In the genomic region with DNA sequence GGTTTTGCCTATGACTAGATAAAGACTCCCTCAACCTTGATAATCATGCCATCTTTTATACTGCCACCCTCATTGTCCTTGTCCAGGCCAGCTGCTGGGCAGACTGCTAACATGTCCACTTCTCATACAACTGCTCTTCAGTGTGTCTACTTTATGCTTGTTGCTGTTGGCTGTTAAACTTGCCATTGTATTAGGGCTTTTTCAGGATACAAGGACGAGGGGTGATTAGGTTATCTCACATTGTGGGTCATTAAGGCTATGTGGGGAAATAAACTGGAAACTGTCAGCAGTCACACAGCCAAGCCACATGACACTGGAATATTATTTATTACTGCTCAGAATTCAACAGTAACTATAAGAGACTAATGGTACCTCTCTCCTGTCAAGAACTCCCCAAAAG, we compare ENCODE assay signal across 31 cellular contexts.
"Had no signal": no experiment of that assay in that cellular context is flagged by ENCODE, and none has a peak within 500 bp of the region (broad histone marks: within the 10 kb centered on the region; RNA-seq: fewer than 3 reads in every experiment).

No MANE protein-coding gene starts in this region.

- H3K9me3 ChIP-seq: ascending aorta, breast epithelium, colonic mucosa, esophagus squamous epithelium, gastroesophageal sphincter had no signal

- ATAC-seq: activated CD4-positive, alpha-beta T cell treated with anti-CD3 and anti-CD28 coated beads for 36 hours; activated CD4-positive, CD25-positive, alpha-beta regulatory T cell treated with anti-CD3 and anti-CD28 coated beads, Interleukin-2, amount 50 U/mL, for 24 hours; activated CD8-positive, alpha-beta memory T cell treated with anti-CD3 and anti-CD28 coated beads, Interleukin-2, amount 10 ng/mL, durations not matched to agents 7 days and 5 days; activated CD8-positive, alpha-beta T cell treated with anti-CD3 and anti-CD28 coated beads, Interleukin-2, amount 10 ng/mL, durations not matched to agents 7 days and 5 days; activated naive CD4-positive, alpha-beta T cell treated with anti-CD3 and anti-CD28 coated beads, Interleukin-2, amount 50 U/mL, for 72 hours; activated T-cell treated with anti-CD3 and anti-CD28 coated beads, Interleukin-2, amount 50 U/mL, for 72 hours; effector memory CD8-positive, alpha-beta T cell; gastroesophageal sphincter; T-helper 17 cell had no signal

- H3K4me3 ChIP-seq: ascending aorta, breast epithelium, cardiac muscle cell, colonic mucosa, esophagus squamous epithelium, gastroesophageal sphincter had no signal

- H3K36me3 ChIP-seq: ascending aorta, breast epithelium, cardiac muscle cell, colonic mucosa, esophagus squamous epithelium had no signal

- H3K27ac ChIP-seq: ascending aorta, cardiac muscle cell, colonic mucosa, epithelial cell of prostate, esophagus squamous epithelium, gastroesophageal sphincter, WERI-Rb-1 had no signal

- H3K4me1 ChIP-seq: breast epithelium, colonic mucosa had no signal

- H3K27me3 ChIP-seq: ascending aorta, breast epithelium, cardiac muscle cell, colonic mucosa, esophagus squamous epithelium, gastroesophageal sphincter had no signal

- DNase-seq: activated B cell treated with CpG ODN at 0.5 μM for 24 hours; activated CD4-positive, alpha-beta memory T cell treated with anti-CD3 and anti-CD28 coated beads for 36 hours; activated CD4-positive, alpha-beta T cell treated with anti-CD3 and anti-CD28 coated beads for 36 hours; activated CD4-positive, alpha-beta T cell treated with anti-CD3 and anti-CD28 coated beads, Interleukin-2, amount 10 ng/mL, durations not matched to agents 24 days and 14 days; activated CD8-positive, alpha-beta memory T cell treated with anti-CD3 and anti-CD28 coated beads, Interleukin-2, amount 10 ng/mL, durations not matched to agents 7 days and 5 days; activated CD8-positive, alpha-beta memory T cell treated with anti-CD3 and anti-CD28 coated beads, Interleukin-2, amount 50 U/mL, for 4 hours; activated CD8-positive, alpha-beta T cell treated with anti-CD3 and anti-CD28 coated beads, Interleukin-2, amount 10 ng/mL, durations not matched to agents 7 days and 5 days; activated gamma-delta T cell; activated naive CD4-positive, alpha-beta T cell; activated naive CD4-positive, alpha-beta T cell treated with anti-CD3 and anti-CD28 coated beads, Interleukin-2, amount 10 ng/mL, durations not matched to agents 7 days and 5 days; activated naive CD8-positive, alpha-beta T cell treated with anti-CD3 and anti-CD28 coated beads, Interleukin-2, amount 10 ng/mL, durations not matched to agents 7 days and 5 days; activated T-cell treated with anti-CD3 and anti-CD28 coated beads, Interleukin-2, amount 50 U/mL, for 24 hours; activated T-cell treated with anti-CD3 and anti-CD28 coated beads, Interleukin-2, amount 50 U/mL, for 72 hours; central memory CD4-positive, alpha-beta T cell; cerebellar nuclear complex; colonic mucosa; effector CD4-positive, alpha-beta T cell; effector memory CD8-positive, alpha-beta T cell; esophagus squamous epithelium; foreskin melanocyte; T-helper 1 cell; T-helper 17 cell; T1000; WERI-Rb-1 had no signal
